Comparison of ENCODE assay signal across 22 cellular contexts in genomic region chr1:40628903-40629292, GRCh38. TPM values are rescaled to one million over a fixed set of nuclear protein-coding genes. Genes with fewer than 3 reads are reported as not detected.
DNase-seq lines count a peak whose midpoint lies in the region; ATAC-seq, FAIRE-seq and TF ChIP-seq lines count a peak whose summit lies in the region.
"Had no signal": no experiment of that assay in that cellular context is flagged by ENCODE, and none has a peak within 500 bp of the region (broad histone marks: within the 10 kb centered on the region; RNA-seq: fewer than 3 reads in every experiment).

No MANE protein-coding gene starts in this region.

- intact Hi-C loops in activated CD4-positive, alpha-beta T cell treated with anti-CD3 and anti-CD28 coated beads for 36 hours (cut with DNase I, micrococcal nuclease), result loop anchor here (2.0 to 5.0 kb wide), 3 partner anchors 52 to 223 kb away; no protein-coding TSS in a partner anchor
- intact Hi-C loops in psoas muscle (cut with DNase I) (loop anchor here (5.0 to 10.0 kb wide), 3 partner anchors 38 to 218 kb away; partner anchors contain the start of gene RIMS3 (in 1 of the 2)), sigmoid colon (cut with DNase I) (no loop called here)

- H3K4me1 ChIP-seq in KMS-11 (ENCODE audit: low read depth, poor library complexity, severe bottlenecking) (peaks cover 43% of the 10 kb centered on the region), osteoblast (ENCODE audit: insufficient read depth, low read length) (no peaks in the 10 kb centered on the region), psoas muscle (no peaks in the 10 kb centered on the region), sigmoid colon (peaks cover 0 to 17% (median 5%) of the 10 kb centered on the region in 4 donors)

- H3K9me3 ChIP-seq in osteoblast (ENCODE audit: low read depth, low read length), result no peaks in the 10 kb centered on the region
- no peaks in the 10 kb centered on the region for H3K9me3 ChIP-seq in psoas muscle
- no peaks in the 10 kb centered on the region for H3K9me3 ChIP-seq in sigmoid colon
- H3K9me3 ChIP-seq: ovary had no signal

- H2AFZ ChIP-seq in KMS-11 (ENCODE audit: low read depth) (no peak overlapping the region), osteoblast (ENCODE audit: low read length) (no peak overlapping the region)

- H3K4me2 ChIP-seq in KMS-11 (peak overlapping the region; percentile 58), osteoblast (ENCODE audit: insufficient read depth, low read length) (no peak overlapping the region)

- WGBS in psoas muscle, 3 donors, result 91 to 96% (median 91%) methylated on average over 2 of the region's 2 CpGs
- WGBS in sigmoid colon, 2 donors, result 52 to 84% methylated on average over 2 of the region's 2 CpGs

- TF ChIP-seq EP300 in sigmoid colon (IDR thresholded peaks at IDR 0.05), result no peak

- CTCF ChIA-PET in activated CD4-positive, alpha-beta T cell treated with anti-CD3 and anti-CD28 coated beads for 36 hours (lab: Charles Lee), result interaction anchor here (0.8 to 2.2 kb wide), 5 partner anchors 14 to 324 kb away, joined by 3 to 5 read pairs (median 3); no protein-coding TSS in a partner anchor

- H3K9ac ChIP-seq in KMS-11, result no peak overlapping the region

- H3K4me3 ChIP-seq in KMS-11 (IDR thresholded peaks at IDR 0.05; ENCODE audit: insufficient read depth, low read depth, low read length), result no peak overlapping the region
- H3K4me3 ChIP-seq in bronchial epithelial cell (ENCODE audit: low read depth, low read length), result no peak overlapping the region
- no peak overlapping the region for H3K4me3 ChIP-seq in osteoblast (ENCODE audit: insufficient read depth, low read length)
- no peak overlapping the region for H3K4me3 ChIP-seq in psoas muscle
- H3K4me3 ChIP-seq in sigmoid colon, result no peak overlapping the region
- H3K4me3 ChIP-seq: ovary, SK-N-MC had no signal

- H3K79me2 ChIP-seq in KMS-11 (ENCODE audit: insufficient read depth, low read depth), result no peaks in the 10 kb centered on the region
- no peaks in the 10 kb centered on the region for H3K79me2 ChIP-seq in osteoblast (ENCODE audit: insufficient read depth, low read length)

- H4K20me1 ChIP-seq in KMS-11 (ENCODE audit: insufficient read depth) (no peaks in the 10 kb centered on the region), osteoblast (ENCODE audit: insufficient read depth, low read length) (no peaks in the 10 kb centered on the region)

- H3K36me3 ChIP-seq in KMS-11 (ENCODE audit: insufficient read depth) (no peaks in the 10 kb centered on the region), bronchial epithelial cell (ENCODE audit: control insufficient read depth, insufficient read depth, low read length) (no peaks in the 10 kb centered on the region), osteoblast (ENCODE audit: insufficient read depth, low read length) (no peaks in the 10 kb centered on the region), psoas muscle (ENCODE audit: insufficient read depth in 1 of 2, low read depth in 1 of 2) (no peaks in the 10 kb centered on the region), sigmoid colon (no peaks in the 10 kb centered on the region)
- H3K36me3 ChIP-seq: ovary had no signal

- no peaks in the 10 kb centered on the region for H3K9me3 Mint-ChIP-seq in activated CD4-positive, alpha-beta T cell treated with anti-CD3 and anti-CD28 coated beads for 36 hours (ENCODE audit: low read depth)
- H3K9me3 Mint-ChIP-seq: activated T-helper 2 cell treated with anti-CD3 and anti-CD28 coated beads, Interferon-gamma antibody, Interleukin-2, Interleukin-4, amounts not matched to agents 10 μg/mL and 5 μg/mL and 100 μg/mL, durations not matched to agents 14 hours and 24 hours and 36 hours had no signal

- H3K27me3 Mint-ChIP-seq in activated CD4-positive, alpha-beta T cell treated with anti-CD3 and anti-CD28 coated beads for 36 hours, result no peaks in the 10 kb centered on the region

- H3K27me3 ChIP-seq in KMS-11 (ENCODE audit: insufficient read depth, low read depth), result no peaks in the 10 kb centered on the region
- no peaks in the 10 kb centered on the region for H3K27me3 ChIP-seq in bronchial epithelial cell (ENCODE audit: control insufficient read depth, insufficient read depth, low read length)
- peaks cover 9% of the 10 kb centered on the region for H3K27me3 ChIP-seq in osteoblast (ENCODE audit: insufficient read depth, low read length)
- H3K27me3 ChIP-seq in psoas muscle (ENCODE audit: insufficient read depth in 3 of 3, low read length in 2 of 3), result no peaks in the 10 kb centered on the region
- no peaks in the 10 kb centered on the region for H3K27me3 ChIP-seq in sigmoid colon
- H3K27me3 ChIP-seq: ovary had no signal

- DNase-seq in activated CD4-positive, alpha-beta T cell treated with anti-CD3 and anti-CD28 coated beads for 36 hours, result no peak
- DNase-seq in activated CD4-positive, alpha-beta T cell treated with anti-CD3 and anti-CD28 coated beads, Interleukin-2, amount 50 U/mL, for 4 hours, result no peak
- peak; percentile 57 for DNase-seq in bronchial epithelial cell (ENCODE audit: low read depth)
- DNase-seq in osteoblast (ENCODE audit: insufficient read length, low spot score, missing footprints), result peak; percentile 29
- DNase-seq in psoas muscle, result no peak
- DNase-seq in sigmoid colon, result no peak
- DNase-seq: 8988T; aorta; C1 segment of cervical spinal cord; DMS79; HCEC 1CT; KBM-7; NCI-H1105 treated with DMSO at 0.1 percent for 48 hours; NCI-H2171; NCI-H82; ovary; stimulated activated CD4-positive, alpha-beta T cell treated with anti-CD3 and anti-CD28 coated beads, Interleukin-4, amount 100 ng/mL, for 1 hour had no signal

- no peak overlapping the region for H3K4me3 Mint-ChIP-seq in activated CD4-positive, alpha-beta T cell treated with anti-CD3 and anti-CD28 coated beads for 36 hours

- H3K4me1 Mint-ChIP-seq in activated CD4-positive, alpha-beta T cell treated with anti-CD3 and anti-CD28 coated beads for 36 hours, result peaks cover 18% of the 10 kb centered on the region

- peak; percentile 4 for ATAC-seq in activated CD4-positive, alpha-beta T cell treated with anti-CD3 and anti-CD28 coated beads for 36 hours
- no peak for ATAC-seq in psoas muscle
- no peak for ATAC-seq in GM19455 (IDR thresholded peaks at IDR 0.05; ENCODE audit: unreplicated experiment)
- ATAC-seq: Panc1 had no signal

- TF ChIP-seq POLR2A in sigmoid colon (IDR thresholded peaks at IDR 0.05), result no peak

- H3K27ac Mint-ChIP-seq in activated CD4-positive, alpha-beta T cell treated with anti-CD3 and anti-CD28 coated beads for 36 hours, result peak overlapping the region; percentile 27
- H3K27ac Mint-ChIP-seq: activated T-helper 2 cell treated with anti-CD3 and anti-CD28 coated beads, Interferon-gamma antibody, Interleukin-2, Interleukin-4, amounts not matched to agents 10 μg/mL and 5 μg/mL and 100 μg/mL, durations not matched to agents 14 hours and 24 hours and 36 hours had no signal

- POLR2A ChIA-PET in activated CD4-positive, alpha-beta T cell treated with anti-CD3 and anti-CD28 coated beads for 36 hours (lab: Charles Lee), result no interaction called here

- no peak for FAIRE-seq in bronchial epithelial cell (lab: Jason Lieb, UNC)

- H3K27ac ChIP-seq in KMS-11 (peak overlapping the region; percentile 76), osteoblast (ENCODE audit: low read depth, low read length) (no peak overlapping the region), psoas muscle (no peak overlapping the region), sigmoid colon (no peak overlapping the region)
- H3K27ac ChIP-seq: ovary, SK-N-MC had no signal

- no peak for TF ChIP-seq CTCF in KMS-11 (conservative IDR thresholded peaks at IDR 0.05; ENCODE audit: low read depth, low read length)
- TF ChIP-seq CTCF in bronchial epithelial cell (IDR thresholded peaks at IDR 0.05; ENCODE audit: insufficient read depth, low read length, severe bottlenecking), result no peak
- TF ChIP-seq CTCF in osteoblast (IDR thresholded peaks at IDR 0.05; ENCODE audit: extremely low read depth, low read depth, low read length), result no peak
- TF ChIP-seq CTCF in psoas muscle (IDR thresholded peaks at IDR 0.05), result no peak
- TF ChIP-seq CTCF in sigmoid colon (IDR thresholded peaks at IDR 0.05), result no peak

- no peaks in the 10 kb centered on the region for H3K36me3 Mint-ChIP-seq in activated CD4-positive, alpha-beta T cell treated with anti-CD3 and anti-CD28 coated beads for 36 hours (ENCODE audit: low read depth)

RNA-seq across cellular contexts. Expression of gene RIMS3, which starts 36.6 kb away (rescaled TPM):
- 1 to 10 TPM; 2.7 TPM for total RNA-seq in activated CD4-positive, alpha-beta T cell treated with anti-CD3 and anti-CD28 coated beads for 36 hours
- total RNA-seq in bronchial epithelial cell (0.26 and 2.7 TPM in 2 replicates), osteoblast (3.5 and 6.2 TPM in 2 replicates), psoas muscle (under 1 TPM; 0.15 to 0.42 (median 0.35) TPM), sigmoid colon (1 to 10 TPM; 4.3 to 9.7 (median 5.7) TPM)
- polyA plus RNA-seq in psoas muscle (under 1 TPM; 0.07 to 0.31 (median 0.16) TPM), sigmoid colon (10 to 100 TPM in 1 of 3 donors, 1 to 10 TPM in 2; 1.2 to 13.7 (median 6.7) TPM)

Comparison
In these comparisons a context has a peak if more than half of its experiments do, and no peak if none do; other contexts are left out.
1. DNase-seq: peak in bronchial epithelial cell (single experiment) and osteoblast (single experiment); none in activated CD4-positive, alpha-beta T cell treated with anti-CD3 and anti-CD28 coated beads for 36 hours (single experiment), activated CD4-positive, alpha-beta T cell treated with anti-CD3 and anti-CD28 coated beads, Interleukin-2, amount 50 U/mL, for 4 hours (0 of 2), psoas muscle (0 of 2) and sigmoid colon (single experiment).